In genomic region chr2:107068502-107068901, GRCh38 we compare ENCODE assay signal across 14 cellular contexts.
A peak's percentile ranks its signal among the peaks of the same experiment; 100 is the strongest.
DNase-seq lines count a peak whose midpoint lies in the region; ATAC-seq and TF ChIP-seq lines count a peak whose summit lies in the region.
"Had no signal": no experiment of that assay in that cellular context is flagged by ENCODE, and none has a peak within 500 bp of the region (broad histone marks: within the 10 kb centered on the region; RNA-seq: fewer than 3 reads in every experiment).

No MANE protein-coding gene starts in this region.

- no peak for DNase-seq in Karpas-422
- no peak for DNase-seq in esophagus squamous epithelium (lab: John Stamatoyannopoulos, UW)
- DNase-seq in neural crest cell (ENCODE audit: low read depth, low spot score) = no peak
- DNase-seq in SKM-1 (lab: John Stamatoyannopoulos, UW; ENCODE audit: unreplicated experiment) = no peak
- no peak for DNase-seq in NCI-H1694 (lab: John Stamatoyannopoulos, UW)
- DNase-seq in foreskin keratinocyte = no peak
- DNase-seq: C1 segment of cervical spinal cord; CD4-positive, alpha-beta T cell; DMS79; GOT3; H9 had no signal

- H3K36me3 Mint-ChIP-seq in neural crest cell (ENCODE audit: low read depth) = no peaks in the 10 kb centered on the region

- no peak for TF ChIP-seq CTCF in esophagus squamous epithelium (IDR thresholded peaks at IDR 0.05)
- TF ChIP-seq CTCF in neural crest cell (conservative IDR thresholded peaks at IDR 0.05) = no peak
- no peak for TF ChIP-seq CTCF in foreskin keratinocyte (conservative IDR thresholded peaks at IDR 0.05)

- H3K9me2 ChIP-seq in Karpas-422 (replicated peaks; ENCODE audit: insufficient read depth, low read length) = no peaks in the 10 kb centered on the region

- H3K9me3 Mint-ChIP-seq in neural crest cell = no peaks in the 10 kb centered on the region
- H3K9me3 Mint-ChIP-seq: CD4-positive, alpha-beta T cell; H9 had no signal

- TF ChIP-seq POLR2A in esophagus squamous epithelium (IDR thresholded peaks at IDR 0.05) = no peak

- no peak overlapping the region for H3K4me3 Mint-ChIP-seq in neural crest cell
- H3K4me3 Mint-ChIP-seq: B cell; CD4-positive, alpha-beta T cell; H9 had no signal

- H3K9me3 ChIP-seq in Karpas-422 (ENCODE audit: low read length) (no peaks in the 10 kb centered on the region), esophagus squamous epithelium (no peaks in the 10 kb centered on the region)

- H3K4me3 ChIP-seq in Karpas-422 (ENCODE audit: low read length) (no peak overlapping the region), esophagus squamous epithelium (no peak overlapping the region)

- H2AFZ ChIP-seq in Karpas-422 (ENCODE audit: low read length) = peak overlapping the region; percentile 10

- ATAC-seq in HG03439 (IDR thresholded peaks at IDR 0.05; ENCODE audit: unreplicated experiment) = no peak
- ATAC-seq in foreskin keratinocyte = no peak

- peak overlapping the region; percentile 0 for H3K27ac Mint-ChIP-seq in neural crest cell (ENCODE audit: unreplicated experiment)
- H3K27ac Mint-ChIP-seq: B cell; CD4-positive, alpha-beta T cell; H9 had no signal

- no peaks in the 10 kb centered on the region for H4K20me1 ChIP-seq in Karpas-422 (ENCODE audit: insufficient read depth, low read depth, low read length)

- H3K36me3 ChIP-seq in Karpas-422 (ENCODE audit: insufficient read depth, low read length) (no peaks in the 10 kb centered on the region), esophagus squamous epithelium (no peaks in the 10 kb centered on the region)

- H3K4me2 ChIP-seq in Karpas-422 (ENCODE audit: low read depth, low read length, poor library complexity, severe bottlenecking) = no peak overlapping the region

- WGBS in esophagus squamous epithelium, 2 donors = 70 to 76% methylated on average over 7 of the region's 7 CpGs

- H3K4me1 ChIP-seq in Karpas-422 (ENCODE audit: low read length) = no peaks in the 10 kb centered on the region
- H3K4me1 ChIP-seq in esophagus squamous epithelium = peaks cover 9 to 61% (median 15%) of the 10 kb centered on the region in 3 donors
- no peaks in the 10 kb centered on the region for H3K4me1 ChIP-seq in foreskin keratinocyte

- H3K27ac ChIP-seq in Karpas-422 (ENCODE audit: low read length) (no peak overlapping the region), esophagus squamous epithelium (peak overlapping the region in 3 of 4 donors; percentile 48 to 60 (median 56)), foreskin keratinocyte (no peak overlapping the region)
- H3K27ac ChIP-seq: HL-60 had no signal

- intact Hi-C loops in esophagus squamous epithelium (cut with DNase I) = no loop called here

- H3K27me3 ChIP-seq in Karpas-422 (ENCODE audit: low read length) (no peaks in the 10 kb centered on the region), esophagus squamous epithelium (no peaks in the 10 kb centered on the region), foreskin keratinocyte (no peaks in the 10 kb centered on the region)

- H3K27me3 Mint-ChIP-seq in neural crest cell (ENCODE audit: low read depth) = no peaks in the 10 kb centered on the region
- H3K27me3 Mint-ChIP-seq: B cell; CD4-positive, alpha-beta T cell had no signal

- no peaks in the 10 kb centered on the region for H3K79me2 ChIP-seq in Karpas-422 (ENCODE audit: low read length)

- H3K4me1 Mint-ChIP-seq in neural crest cell = peaks cover 35% of the 10 kb centered on the region
- H3K4me1 Mint-ChIP-seq: B cell had no signal

- H3K9ac ChIP-seq in Karpas-422 (ENCODE audit: low read length) = no peak overlapping the region

Comparison
In these comparisons a context has a peak if more than half of its experiments do, and no peak if none do; other contexts are left out.
1. H3K27ac ChIP-seq: peak in esophagus squamous epithelium (3 of 4); none in Karpas-422 (single experiment) and foreskin keratinocyte (single experiment).